In genomic region chr16:58414938-58415451, GRCh38 we compare ENCODE assay signal across 10 cellular contexts.
"Had no signal": no experiment of that assay in that cellular context is flagged by ENCODE, and none has a peak within 500 bp of the region (broad histone marks: within the 10 kb centered on the region; RNA-seq: fewer than 3 reads in every experiment).

No MANE protein-coding gene starts in this region.

- H3K36me3 ChIP-seq: cardiac muscle cell had no signal

- ATAC-seq: effector memory CD8-positive, alpha-beta T cell had no signal

- H3K9me3 ChIP-seq: testis had no signal

- H3K27ac ChIP-seq: cardiac muscle cell had no signal

- H3K27me3 ChIP-seq: cardiac muscle cell, testis had no signal

- H3K4me3 ChIP-seq: cardiac muscle cell, testis had no signal

- DNase-seq: activated effector memory CD4-positive, alpha-beta T cell treated with Interleukin-2 at 50 U/mL for 16 hours; activated T-cell treated with anti-CD3 and anti-CD28 coated beads, Interleukin-2, amount 50 U/mL, for 24 hours; amygdala; cortex of kidney; effector memory CD8-positive, alpha-beta T cell; glutamatergic neuron; left cardiac atrium; stimulated activated CD4-positive, alpha-beta T cell treated with anti-CD3 and anti-CD28 coated beads, Interleukin-4, amount 100 ng/mL, for 1 hour; testis had no signal
